ENCODE assay signal across 1 cellular context in the genomic region with DNA sequence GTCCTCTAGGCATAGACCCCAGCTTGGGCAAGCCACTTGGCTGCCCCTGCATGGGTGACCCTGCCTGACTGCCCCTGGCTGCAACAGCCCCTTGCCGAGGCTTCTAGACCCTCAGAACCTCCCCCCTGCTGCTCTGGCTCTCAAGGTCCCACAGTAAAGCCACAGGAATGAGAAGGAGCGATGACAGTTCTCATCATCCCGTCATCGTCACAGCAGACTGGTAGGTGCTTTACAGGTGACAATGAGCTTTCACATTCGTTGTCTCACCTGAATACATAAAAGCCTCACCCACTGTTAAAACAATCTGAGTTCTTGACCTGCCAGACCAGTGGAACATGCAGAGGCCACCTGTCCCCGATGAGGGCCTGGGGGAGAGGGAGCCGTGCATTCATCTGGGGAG.
TF ChIP-seq lines count a peak whose summit lies in the region.

No MANE protein-coding gene starts in this region.

TF ChIP-seq in GM23338, 12 proteins besides CTCF, POLR2A, EP300 and RAD21 (continued from another document):
- TF ChIP-seq, protein P1, sequence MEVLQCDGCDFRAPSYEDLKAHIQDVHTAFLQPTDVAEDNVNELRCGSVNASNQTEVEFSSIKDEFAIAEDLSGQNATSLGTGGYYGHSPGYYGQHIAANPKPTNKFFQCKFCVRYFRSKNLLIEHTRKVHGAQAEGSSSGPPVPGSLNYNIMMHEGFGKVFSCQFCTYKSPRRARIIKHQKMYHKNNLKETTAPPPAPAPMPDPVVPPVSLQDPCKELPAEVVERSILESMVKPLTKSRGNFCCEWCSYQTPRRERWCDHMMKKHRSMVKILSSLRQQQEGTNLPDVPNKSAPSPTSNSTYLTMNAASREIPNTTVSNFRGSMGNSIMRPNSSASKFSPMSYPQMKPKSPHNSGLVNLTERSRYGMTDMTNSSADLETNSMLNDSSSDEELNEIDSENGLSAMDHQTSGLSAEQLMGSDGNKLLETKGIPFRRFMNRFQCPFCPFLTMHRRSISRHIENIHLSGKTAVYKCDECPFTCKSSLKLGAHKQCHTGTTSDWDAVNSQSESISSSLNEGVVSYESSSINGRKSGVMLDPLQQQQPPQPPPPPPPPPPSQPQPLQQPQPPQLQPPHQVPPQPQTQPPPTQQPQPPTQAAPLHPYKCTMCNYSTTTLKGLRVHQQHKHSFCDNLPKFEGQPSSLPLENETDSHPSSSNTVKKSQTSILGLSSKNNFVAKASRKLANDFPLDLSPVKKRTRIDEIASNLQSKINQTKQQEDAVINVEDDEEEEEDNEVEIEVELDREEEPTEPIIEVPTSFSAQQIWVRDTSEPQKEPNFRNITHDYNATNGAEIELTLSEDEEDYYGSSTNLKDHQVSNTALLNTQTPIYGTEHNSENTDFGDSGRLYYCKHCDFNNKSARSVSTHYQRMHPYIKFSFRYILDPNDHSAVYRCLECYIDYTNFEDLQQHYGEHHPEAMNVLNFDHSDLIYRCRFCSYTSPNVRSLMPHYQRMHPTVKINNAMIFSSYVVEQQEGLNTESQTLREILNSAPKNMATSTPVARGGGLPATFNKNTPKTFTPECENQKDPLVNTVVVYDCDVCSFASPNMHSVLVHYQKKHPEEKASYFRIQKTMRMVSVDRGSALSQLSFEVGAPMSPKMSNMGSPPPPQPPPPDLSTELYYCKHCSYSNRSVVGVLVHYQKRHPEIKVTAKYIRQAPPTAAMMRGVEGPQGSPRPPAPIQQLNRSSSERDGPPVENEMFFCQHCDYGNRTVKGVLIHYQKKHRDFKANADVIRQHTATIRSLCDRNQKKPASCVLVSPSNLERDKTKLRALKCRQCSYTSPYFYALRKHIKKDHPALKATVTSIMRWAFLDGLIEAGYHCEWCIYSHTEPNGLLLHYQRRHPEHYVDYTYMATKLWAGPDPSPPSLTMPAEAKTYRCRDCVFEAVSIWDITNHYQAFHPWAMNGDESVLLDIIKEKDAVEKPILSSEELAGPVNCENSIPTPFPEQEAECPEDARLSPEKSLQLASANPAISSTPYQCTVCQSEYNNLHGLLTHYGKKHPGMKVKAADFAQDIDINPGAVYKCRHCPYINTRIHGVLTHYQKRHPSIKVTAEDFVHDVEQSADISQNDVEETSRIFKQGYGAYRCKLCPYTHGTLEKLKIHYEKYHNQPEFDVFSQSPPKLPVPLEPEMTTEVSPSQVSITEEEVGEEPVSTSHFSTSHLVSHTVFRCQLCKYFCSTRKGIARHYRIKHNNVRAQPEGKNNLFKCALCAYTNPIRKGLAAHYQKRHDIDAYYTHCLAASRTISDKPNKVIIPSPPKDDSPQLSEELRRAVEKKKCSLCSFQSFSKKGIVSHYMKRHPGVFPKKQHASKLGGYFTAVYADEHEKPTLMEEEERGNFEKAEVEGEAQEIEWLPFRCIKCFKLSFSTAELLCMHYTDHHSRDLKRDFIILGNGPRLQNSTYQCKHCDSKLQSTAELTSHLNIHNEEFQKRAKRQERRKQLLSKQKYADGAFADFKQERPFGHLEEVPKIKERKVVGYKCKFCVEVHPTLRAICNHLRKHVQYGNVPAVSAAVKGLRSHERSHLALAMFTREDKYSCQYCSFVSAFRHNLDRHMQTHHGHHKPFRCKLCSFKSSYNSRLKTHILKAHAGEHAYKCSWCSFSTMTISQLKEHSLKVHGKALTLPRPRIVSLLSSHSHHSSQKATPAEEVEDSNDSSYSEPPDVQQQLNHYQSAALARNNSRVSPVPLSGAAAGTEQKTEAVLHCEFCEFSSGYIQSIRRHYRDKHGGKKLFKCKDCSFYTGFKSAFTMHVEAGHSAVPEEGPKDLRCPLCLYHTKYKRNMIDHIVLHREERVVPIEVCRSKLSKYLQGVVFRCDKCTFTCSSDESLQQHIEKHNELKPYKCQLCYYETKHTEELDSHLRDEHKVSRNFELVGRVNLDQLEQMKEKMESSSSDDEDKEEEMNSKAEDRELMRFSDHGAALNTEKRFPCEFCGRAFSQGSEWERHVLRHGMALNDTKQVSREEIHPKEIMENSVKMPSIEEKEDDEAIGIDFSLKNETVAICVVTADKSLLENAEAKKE (CRISPR knock-in tag; IDR thresholded peaks at IDR 0.05), result no peak
